15 cellular contexts compared by ENCODE assay signal in the genomic region with DNA sequence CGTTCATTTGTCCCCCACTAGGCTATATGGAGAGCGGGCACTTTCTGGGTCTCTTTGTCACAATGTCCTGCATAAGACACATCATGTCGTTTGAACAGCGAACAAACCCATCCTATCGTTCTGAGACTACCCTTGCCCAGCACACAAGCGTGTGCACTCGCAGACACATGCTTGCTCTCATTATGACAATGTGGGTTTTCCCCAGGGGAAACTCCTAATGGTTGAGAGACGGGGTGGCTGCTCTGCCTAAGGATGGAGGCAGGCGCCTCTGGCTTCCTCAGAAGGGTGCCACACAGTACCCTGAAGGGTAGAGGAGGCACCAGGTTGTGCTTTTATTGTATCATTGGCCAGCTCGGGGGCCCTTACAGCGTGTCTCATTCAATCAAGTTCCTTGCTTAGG. TPM values are rescaled to one million over a fixed set of nuclear protein-coding genes. Genes with fewer than 3 reads are reported as not detected.
A peak's percentile ranks its signal among the peaks of the same experiment; 100 is the strongest.
DNase-seq lines count a peak whose midpoint lies in the region; ATAC-seq, FAIRE-seq and TF ChIP-seq lines count a peak whose summit lies in the region.
"Had no signal": no experiment of that assay in that cellular context is flagged by ENCODE, and none has a peak within 500 bp of the region (broad histone marks: within the 10 kb centered on the region; RNA-seq: fewer than 3 reads in every experiment).

No MANE protein-coding gene starts in this region.

- H3K9me3 ChIP-seq in right atrium auricular region: no peaks in the 10 kb centered on the region
- no peaks in the 10 kb centered on the region for H3K9me3 ChIP-seq in small intestine (ENCODE audit: control insufficient read depth, low read depth)
- H3K9me3 ChIP-seq: pancreas had no signal

- H3K27me3 ChIP-seq in right atrium auricular region: no peaks in the 10 kb centered on the region
- no peaks in the 10 kb centered on the region for H3K27me3 ChIP-seq in small intestine (ENCODE audit: control insufficient read depth in 2 of 2, insufficient read depth in 2 of 2, low read length in 2 of 2)
- H3K27me3 ChIP-seq: pancreas had no signal

- 71 to 84% (median 75%) methylated on average over 11 of the region's 11 CpGs for WGBS in small intestine, 3 donors

- H3K36me3 ChIP-seq in right atrium auricular region: no peaks in the 10 kb centered on the region
- no peaks in the 10 kb centered on the region for H3K36me3 ChIP-seq in small intestine (ENCODE audit: control insufficient read depth in 2 of 2, insufficient read depth in 2 of 2, low read length in 2 of 2)

- H3K4me1 ChIP-seq in right atrium auricular region (peaks cover 0 to 11% of the 10 kb centered on the region in 2 donors), small intestine (ENCODE audit: control insufficient read depth in 2 of 2, insufficient read depth in 1 of 2, low read depth in 1 of 2, low read length in 1 of 2) (no peaks in the 10 kb centered on the region)

- no peak overlapping the region for H3K27ac ChIP-seq in right atrium auricular region
- H3K27ac ChIP-seq in small intestine (ENCODE audit: low read depth in 1 of 2, low read length in 1 of 2): no peak overlapping the region

- TF ChIP-seq CTCF in right atrium auricular region (IDR thresholded peaks at IDR 0.05): no peak

- DNase-seq in stimulated activated CD4-positive, alpha-beta T cell treated with anti-CD3 and anti-CD28 coated beads, Interleukin-15, amount 100 ng/mL, for 24 hours: peak; percentile 26
- no peak for DNase-seq in stimulated activated CD4-positive, alpha-beta T cell treated with anti-CD3 and anti-CD28 coated beads, Interleukin-4, amount 100 ng/mL, for 4 hours
- DNase-seq in NCI-H510A treated with DMSO at 0.1 percent for 48 hours (lab: John Stamatoyannopoulos, UW): no peak
- no peak for DNase-seq in GM19240 (ENCODE audit: insufficient read length, low spot score)
- DNase-seq in right atrium auricular region (ENCODE audit: low spot score): no peak
- no peak for DNase-seq in small intestine
- DNase-seq: anterior cingulate cortex, endodermal cell, GDM1, glutamatergic neuron, pancreas had no signal

- H3K4me3 ChIP-seq in right atrium auricular region (no peak overlapping the region), small intestine (ENCODE audit: low read depth in 1 of 2, low read length in 2 of 2) (no peak overlapping the region)
- H3K4me3 ChIP-seq: pancreas had no signal

- FAIRE-seq in small intestine (lab: Jason Lieb, UNC): no peak
- FAIRE-seq: H54, pancreas had no signal

- peak; percentile 86 for ATAC-seq in GM21529 (IDR thresholded peaks at IDR 0.05; ENCODE audit: unreplicated experiment)
- peak; percentile 83 for ATAC-seq in HG03442 (IDR thresholded peaks at IDR 0.05; ENCODE audit: unreplicated experiment)

RNA-seq across cellular contexts. Expression of gene MYZAP, which starts 51.0 kb away (rescaled TPM):
- total RNA-seq in right atrium auricular region: 100 to 1,000 TPM; 305 to 491 TPM
- polyA plus RNA-seq in small intestine: 10 to 100 TPM; 12.8 to 38.6 (median 31.8) TPM
- total RNA-seq: activated CD8-positive, alpha-beta memory T cell treated with anti-CD3 and anti-CD28 coated beads for 36 hours had no signal
